In the genomic region with DNA sequence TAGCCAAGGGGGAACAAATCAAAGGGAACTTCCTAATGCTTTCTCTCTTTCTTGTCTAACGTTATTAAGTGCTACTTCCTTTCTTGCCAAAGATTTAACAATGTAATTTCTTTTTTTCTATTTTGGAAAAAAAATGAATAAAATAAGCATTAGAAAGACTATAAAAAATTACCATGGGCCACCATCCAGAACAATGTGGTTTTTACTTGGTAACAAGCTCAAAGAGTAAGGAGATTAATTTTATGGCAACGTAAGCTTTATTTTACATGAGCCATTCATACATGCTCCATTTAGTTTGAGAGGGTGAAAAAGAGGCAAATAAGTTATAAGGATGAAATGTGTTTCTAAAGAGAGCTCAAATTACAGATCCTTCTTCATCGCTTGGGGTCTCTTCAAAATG, we compare ENCODE assay signal across 1 cellular context.
TF ChIP-seq lines count a peak whose summit lies in the region.

No MANE protein-coding gene starts in this region.

TF ChIP-seq in IMR-90, 13 proteins besides CTCF, POLR2A, EP300 and RAD21 (continued from another document):
- TF ChIP-seq NFE2L2 (IDR thresholded peaks at IDR 0.05; ENCODE audit: low read depth, low read length) = no peak
- TF ChIP-seq, protein P1, sequence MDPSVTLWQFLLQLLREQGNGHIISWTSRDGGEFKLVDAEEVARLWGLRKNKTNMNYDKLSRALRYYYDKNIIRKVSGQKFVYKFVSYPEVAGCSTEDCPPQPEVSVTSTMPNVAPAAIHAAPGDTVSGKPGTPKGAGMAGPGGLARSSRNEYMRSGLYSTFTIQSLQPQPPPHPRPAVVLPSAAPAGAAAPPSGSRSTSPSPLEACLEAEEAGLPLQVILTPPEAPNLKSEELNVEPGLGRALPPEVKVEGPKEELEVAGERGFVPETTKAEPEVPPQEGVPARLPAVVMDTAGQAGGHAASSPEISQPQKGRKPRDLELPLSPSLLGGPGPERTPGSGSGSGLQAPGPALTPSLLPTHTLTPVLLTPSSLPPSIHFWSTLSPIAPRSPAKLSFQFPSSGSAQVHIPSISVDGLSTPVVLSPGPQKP (IDR thresholded peaks at IDR 0.05; ENCODE audit: borderline replicate concordance, low read depth, low read length) = no peak
- TF ChIP-seq CHD1 (IDR thresholded peaks at IDR 0.05; ENCODE audit: low read depth, low read length) = no peak
- no peak for TF ChIP-seq CEBPB (IDR thresholded peaks at IDR 0.05; ENCODE audit: low read depth, low read length)
- no peak for TF ChIP-seq MAFK (IDR thresholded peaks at IDR 0.05; ENCODE audit: low read depth, low read length)
- TF ChIP-seq RFX5 (IDR thresholded peaks at IDR 0.05; ENCODE audit: low read depth, low read length) = no peak
- TF ChIP-seq MXI1 (IDR thresholded peaks at IDR 0.05; ENCODE audit: borderline replicate concordance, low read depth, low read length) = no peak
- TF ChIP-seq RCOR1 (IDR thresholded peaks at IDR 0.05; ENCODE audit: insufficient replicate concordance, low read length) = no peak
TF ChIP-seq in IMR-90: peak in this region for 0.
